In genomic region chr2:17757321-17757720, GRCh38 we compare ENCODE assay signal across 10 cellular contexts. TPM values are rescaled to one million over a fixed set of nuclear protein-coding genes. Genes with fewer than 3 reads are reported as not detected.
DNase-seq lines count a peak whose midpoint lies in the region; ATAC-seq and TF ChIP-seq lines count a peak whose summit lies in the region.
"Had no signal": no experiment of that assay in that cellular context is flagged by ENCODE, and none has a peak within 500 bp of the region (broad histone marks: within the 10 kb centered on the region; RNA-seq: fewer than 3 reads in every experiment).

No MANE protein-coding gene starts in this region.

- no peaks in the 10 kb centered on the region for H4K20me1 ChIP-seq in osteoblast (ENCODE audit: insufficient read depth, low read length)

- H3K79me2 ChIP-seq in osteoblast (ENCODE audit: insufficient read depth, low read length), result peaks cover 77% of the 10 kb centered on the region

- H2AFZ ChIP-seq in osteoblast (ENCODE audit: low read length), result peak overlapping the region; percentile 71

- CTCF ChIA-PET in HEK293T (lab: Yijun Ruan, JAX), result no interaction called here

- H3K27me3 ChIP-seq in osteoblast (ENCODE audit: insufficient read depth, low read length), result no peaks in the 10 kb centered on the region

- peak overlapping the region; percentile 32 for H3K4me3 ChIP-seq in osteoblast (ENCODE audit: insufficient read depth, low read length)

- no peak for TF ChIP-seq CTCF in osteoblast (IDR thresholded peaks at IDR 0.05; ENCODE audit: extremely low read depth, low read depth, low read length)

- peak overlapping the region; percentile 49 for H3K4me2 ChIP-seq in osteoblast (ENCODE audit: insufficient read depth, low read length)

- POLR2A ChIA-PET in HEK293T (lab: Yijun Ruan, JAX), result no interaction called here

- peak overlapping the region; percentile 66 for H3K27ac ChIP-seq in osteoblast (ENCODE audit: low read depth, low read length)

- no peaks in the 10 kb centered on the region for H3K36me3 ChIP-seq in osteoblast (ENCODE audit: insufficient read depth, low read length)

- peak; percentile 63 for DNase-seq in ELR (ENCODE audit: low read depth)
- DNase-seq in NCI-H526 treated with DMSO at 0.1 percent for 48 hours (lab: John Stamatoyannopoulos, UW), result peak; percentile 18
- peak; percentile 60 to 81 for DNase-seq in dermis microvascular lymphatic vessel endothelial cell (ENCODE audit: low read depth in 2 of 2)
- no peak for DNase-seq in osteoblast (ENCODE audit: insufficient read length, low spot score, missing footprints)
- no peak for DNase-seq in HEK293T (ENCODE audit: extremely low spot score)
- DNase-seq in NCI-H1092 treated with DMSO at 0.1 percent for 48 hours (lab: John Stamatoyannopoulos, UW), result no peak
- DNase-seq in midbrain (lab: John Stamatoyannopoulos, UW), result no peak
- DNase-seq: T-helper 17 cell had no signal

- no peaks in the 10 kb centered on the region for H3K9me3 ChIP-seq in osteoblast (ENCODE audit: low read depth, low read length)

- no peak for ATAC-seq in GM19324 (IDR thresholded peaks at IDR 0.05; ENCODE audit: low FRiP score, unreplicated experiment)
- ATAC-seq: T-helper 17 cell had no signal

- peaks cover 33% of the 10 kb centered on the region for H3K4me1 ChIP-seq in osteoblast (ENCODE audit: insufficient read depth, low read length)

TF ChIP-seq in HEK293T, 16 proteins besides CTCF, POLR2A, EP300 and RAD21:
- no peak for TF ChIP-seq CTBP1 (IDR thresholded peaks at IDR 0.05; ENCODE audit: borderline replicate concordance)
- TF ChIP-seq FOXK2 (IDR thresholded peaks at IDR 0.05), result no peak
- TF ChIP-seq SUZ12 (IDR thresholded peaks at IDR 0.05), result no peak
- no peak for TF ChIP-seq HDGF (IDR thresholded peaks at IDR 0.05; ENCODE audit: borderline replicate concordance)

RNA-seq across cellular contexts. Expression of gene GEN1, which starts 3.4 kb away (rescaled TPM):
- total RNA-seq in dermis microvascular lymphatic vessel endothelial cell, result 4.9 and 5.6 TPM in 2 replicates
- 8.3 and 12.4 TPM in 2 replicates for total RNA-seq in osteoblast

RNA-seq across cellular contexts. Expression of gene SMC6, which starts 3.7 kb away (rescaled TPM):
- total RNA-seq in dermis microvascular lymphatic vessel endothelial cell, result 13.1 and 14.0 TPM in 2 replicates
- 22.4 and 25.3 TPM in 2 replicates for total RNA-seq in osteoblast

RNA-seq across cellular contexts. Expression of gene MSGN1, which starts 58.9 kb away (rescaled TPM):
- not detected in 2 replicates for total RNA-seq in dermis microvascular lymphatic vessel endothelial cell
- total RNA-seq in osteoblast, result not detected in 2 replicates
- total RNA-seq: fibroblast of villous mesenchyme, T-helper 17 cell had no signal

Comparison
In these comparisons a context has a peak if more than half of its experiments do, and no peak if none do; other contexts are left out.
1. DNase-seq: peak in ELR (single experiment), NCI-H526 treated with DMSO at 0.1 percent for 48 hours (single experiment) and dermis microvascular lymphatic vessel endothelial cell (2 of 2); none in osteoblast (single experiment), HEK293T (single experiment), NCI-H1092 treated with DMSO at 0.1 percent for 48 hours (single experiment) and midbrain (single experiment).